In genomic region chr10:89663144-89663543, GRCh38 we compare ENCODE assay signal across 22 cellular contexts. TPM values are rescaled to one million over a fixed set of nuclear protein-coding genes. Genes with fewer than 3 reads are reported as not detected.
A peak's percentile ranks its signal among the peaks of the same experiment; 100 is the strongest.
DNase-seq lines count a peak whose midpoint lies in the region; ATAC-seq and TF ChIP-seq lines count a peak whose summit lies in the region.
"Had no signal": no experiment of that assay in that cellular context is flagged by ENCODE, and none has a peak within 500 bp of the region (broad histone marks: within the 10 kb centered on the region; RNA-seq: fewer than 3 reads in every experiment).

No MANE protein-coding gene starts in this region.

- no TSS peak for BruUV-seq in Caco-2 (replicated peaks; lab: Mats Ljungman, UMichigan)

- no peaks in the 10 kb centered on the region for H3K4me1 Mint-ChIP-seq in Caco-2 (ENCODE audit: low read depth, unreplicated experiment)
- H3K4me1 Mint-ChIP-seq: CD14-positive monocyte; CD8-positive, alpha-beta memory T cell had no signal

- H3K27me3 Mint-ChIP-seq in Caco-2 (ENCODE audit: insufficient read depth, unreplicated experiment), result no peaks in the 10 kb centered on the region
- H3K27me3 Mint-ChIP-seq: CD4-positive, alpha-beta T cell had no signal

- TF ChIP-seq CTCF in right atrium auricular region (IDR thresholded peaks at IDR 0.05) (no peak), left ventricle myocardium inferior (IDR thresholded peaks at IDR 0.05; ENCODE audit: borderline replicate concordance) (no peak), psoas muscle (IDR thresholded peaks at IDR 0.05) (no peak), Caco-2 (IDR thresholded peaks at IDR 0.05; ENCODE audit: insufficient read depth in 1 of 2, low read depth in 1 of 2, low read length in 1 of 2, severe bottlenecking in 1 of 2, unreplicated experiment in 1 of 2) (no peak)

- no peaks in the 10 kb centered on the region for H3K27me3 ChIP-seq in right atrium auricular region
- H3K27me3 ChIP-seq in right cardiac atrium (ENCODE audit: control insufficient read depth, insufficient read depth), result no peaks in the 10 kb centered on the region
- H3K27me3 ChIP-seq in left ventricle myocardium inferior (ENCODE audit: low read depth), result no peaks in the 10 kb centered on the region
- H3K27me3 ChIP-seq in psoas muscle (ENCODE audit: insufficient read depth in 3 of 3, low read length in 2 of 3), result no peaks in the 10 kb centered on the region
- no peaks in the 10 kb centered on the region for H3K27me3 ChIP-seq in Caco-2 (replicated peaks; ENCODE audit: control insufficient read depth, insufficient read depth, low read length)
- H3K27me3 ChIP-seq: BE2C; BLaER1 treated with 17β-estradiol and CSF1 and Interleukin-3, amounts not matched to agents 10 nM and 100 nM had no signal

- peak; percentile 63 for ATAC-seq in Right ventricle myocardium inferior
- peak; percentile 25 to 79 for ATAC-seq in right cardiac atrium
- peak; percentile 66 to 95 (median 91) for ATAC-seq in psoas muscle
- no peak for ATAC-seq in GM19463 (IDR thresholded peaks at IDR 0.05; ENCODE audit: unreplicated experiment)
- ATAC-seq: A549 had no signal

- H3K36me3 ChIP-seq in right atrium auricular region, result no peaks in the 10 kb centered on the region
- H3K36me3 ChIP-seq in left ventricle myocardium inferior, result no peaks in the 10 kb centered on the region
- no peaks in the 10 kb centered on the region for H3K36me3 ChIP-seq in psoas muscle (ENCODE audit: insufficient read depth in 1 of 2, low read depth in 1 of 2)
- H3K36me3 ChIP-seq in Caco-2 (ENCODE audit: control insufficient read depth, insufficient read depth, low read length), result no peaks in the 10 kb centered on the region
- H3K36me3 ChIP-seq: BE2C; BLaER1 treated with 17β-estradiol and CSF1 and Interleukin-3, amounts not matched to agents 10 nM and 100 nM had no signal

- POLR2A ChIA-PET in Caco-2 (lab: Charles Lee), result no interaction called here

- no peak overlapping the region for H3K4me3 Mint-ChIP-seq in Caco-2 (ENCODE audit: unreplicated experiment)
- H3K4me3 Mint-ChIP-seq: CD14-positive monocyte; CD4-positive, alpha-beta T cell; CD8-positive, alpha-beta memory T cell had no signal

- H3K4me1 ChIP-seq in right atrium auricular region (peaks cover 0 to 7% of the 10 kb centered on the region in 2 donors), right cardiac atrium (ENCODE audit: control insufficient read depth, insufficient read depth, low read length) (no peaks in the 10 kb centered on the region), left ventricle myocardium inferior (peaks cover 9% of the 10 kb centered on the region), psoas muscle (peaks cover 24% of the 10 kb centered on the region), Caco-2 (no peaks in the 10 kb centered on the region)
- H3K4me1 ChIP-seq: A549, BE2C had no signal

- H3K9me3 ChIP-seq in right atrium auricular region (no peaks in the 10 kb centered on the region), right cardiac atrium (ENCODE audit: control insufficient read depth, low read length) (no peaks in the 10 kb centered on the region), left ventricle myocardium inferior (replicated peaks) (no peaks in the 10 kb centered on the region), psoas muscle (no peaks in the 10 kb centered on the region), Caco-2 (no peaks in the 10 kb centered on the region)
- H3K9me3 ChIP-seq: A549; BE2C; BLaER1 treated with 17β-estradiol and CSF1 and Interleukin-3, amounts not matched to agents 10 nM and 100 nM had no signal

- H3K9me3 Mint-ChIP-seq in Caco-2 (ENCODE audit: unreplicated experiment), result peaks cover 7% of the 10 kb centered on the region
- H3K9me3 Mint-ChIP-seq: CD14-positive monocyte; CD4-positive, alpha-beta T cell; CD8-positive, alpha-beta memory T cell had no signal

- H3K36me3 Mint-ChIP-seq in Caco-2 (ENCODE audit: insufficient read depth, unreplicated experiment), result no peaks in the 10 kb centered on the region
- H3K36me3 Mint-ChIP-seq: CD14-positive monocyte; CD8-positive, alpha-beta memory T cell had no signal

- H3K4me3 ChIP-seq in right atrium auricular region (no peak overlapping the region), right cardiac atrium (ENCODE audit: low read length) (no peak overlapping the region), left ventricle myocardium inferior (no peak overlapping the region), psoas muscle (no peak overlapping the region), Caco-2 (ENCODE audit: low read depth, low read length) (no peak overlapping the region)
- H3K4me3 ChIP-seq: A549; BLaER1 treated with 17β-estradiol and CSF1 and Interleukin-3, amounts not matched to agents 10 nM and 100 nM; GM23248 had no signal

- no peak overlapping the region for H3K27ac ChIP-seq in right atrium auricular region
- H3K27ac ChIP-seq in right cardiac atrium (ENCODE audit: low read length), result no peak overlapping the region
- no peak overlapping the region for H3K27ac ChIP-seq in left ventricle myocardium inferior (replicated peaks)
- H3K27ac ChIP-seq in psoas muscle, result peak overlapping the region; percentile 7
- H3K27ac ChIP-seq: A549; BLaER1 treated with 17β-estradiol and CSF1 and Interleukin-3, amounts not matched to agents 10 nM and 100 nM; GM23248 had no signal

- DNase-seq in Right ventricle myocardium inferior (ENCODE audit: missing footprints) (no peak), right atrium auricular region (ENCODE audit: low spot score) (no peak), right cardiac atrium (no peak), left ventricle myocardium inferior (no peak), psoas muscle (no peak), Caco-2 (no peak)
- DNase-seq: 8988T; ACHN; AML-193; BE2C; Calu3; CD4-positive, alpha-beta T cell; CD8-positive, alpha-beta memory T cell; DMS53; DMS79 treated with DMSO at 0.1 percent for 48 hours; GF-D8; H7 had no signal

- WGBS in right cardiac atrium, result 44% methylated on average over 3 of the region's 3 CpGs
- WGBS in psoas muscle, 3 donors, result 23 to 40% (median 24%) methylated on average over 3 of the region's 3 CpGs

- no peak overlapping the region for H3K27ac Mint-ChIP-seq in Caco-2 (ENCODE audit: unreplicated experiment)
- H3K27ac Mint-ChIP-seq: CD14-positive monocyte; CD4-positive, alpha-beta T cell had no signal

- CTCF ChIA-PET in Caco-2 (lab: Charles Lee), result no interaction called here

- intact Hi-C loops in Right ventricle myocardium inferior (cut with DNase I), result no loop called here
- intact Hi-C loops in right cardiac atrium (cut with DNase I), result no loop called here
- intact Hi-C loops in left ventricle myocardium inferior (cut with micrococcal nuclease), result no loop called here
- intact Hi-C loops in psoas muscle (cut with DNase I), result loop anchor here in 1 of 2 donors (5.0 kb wide), 1 partner anchor 506 kb away; no protein-coding TSS in a partner anchor
- intact Hi-C loops in Caco-2 (cut with micrococcal nuclease; ENCODE audit: unreplicated experiment), result no loop called here

RNA-seq across cellular contexts. Expression of gene PANK1, which starts 18.1 kb away (rescaled TPM):
- total RNA-seq in Right ventricle myocardium inferior, result 19.0 TPM
- 10 to 100 TPM in 1 of 2 donors, 1 to 10 TPM in 1; 7.4 to 15.5 TPM for total RNA-seq in right atrium auricular region
- total RNA-seq in right cardiac atrium, result 10 to 100 TPM in 3 of 4 donors, 1 to 10 TPM in 1; 7.9 to 14.0 (median 13.1) TPM
- polyA plus RNA-seq in right cardiac atrium, result 5.0 TPM
- total RNA-seq in left ventricle myocardium inferior, result 21.4 TPM
- total RNA-seq in psoas muscle, result 10 to 100 TPM in 3 of 4 donors, 1 to 10 TPM in 1; 3.5 to 17.0 (median 11.8) TPM
- polyA plus RNA-seq in psoas muscle, result 1 to 10 TPM in 2 of 3 donors, under 1 TPM in 1; 0.91 to 6.3 (median 4.8) TPM
- total RNA-seq in Caco-2 (2022), result 22.7 and 24.0 TPM in 2 replicates

RNA-seq across cellular contexts. Expression of gene KIF20B, which starts 38.2 kb away (rescaled TPM):
- total RNA-seq in Right ventricle myocardium inferior, result 3.0 TPM
- 1 to 10 TPM; 1.1 to 2.9 TPM for total RNA-seq in right atrium auricular region
- 1 to 10 TPM; 2.8 to 4.5 (median 3.6) TPM for total RNA-seq in right cardiac atrium
- 0.81 TPM for polyA plus RNA-seq in right cardiac atrium
- total RNA-seq in left ventricle myocardium inferior, result 2.4 TPM
- under 1 TPM; 0.54 to 0.84 (median 0.72) TPM for total RNA-seq in psoas muscle
- under 1 TPM; 0.18 to 0.57 (median 0.49) TPM for polyA plus RNA-seq in psoas muscle
- 43.2 and 43.9 TPM in 2 replicates for total RNA-seq in Caco-2 (2022)
